8 cellular contexts compared by ENCODE assay signal in genomic region chr15:42735382-42736165, GRCh38. TPM values are rescaled to one million over a fixed set of nuclear protein-coding genes. Genes with fewer than 3 reads are reported as not detected.
DNase-seq lines count a peak whose midpoint lies in the region; ATAC-seq and TF ChIP-seq lines count a peak whose summit lies in the region.

No MANE protein-coding gene starts in this region.

- H3K27ac ChIP-seq in SK-N-MC (no peak overlapping the region), rectal smooth muscle tissue (ENCODE audit: low read depth, low read length) (no peak overlapping the region)

- H3K27me3 ChIP-seq in rectal smooth muscle tissue (ENCODE audit: control insufficient read depth, insufficient read depth, low read length) = no peaks in the 10 kb centered on the region

- peaks cover 2% of the 10 kb centered on the region for H3K4me1 ChIP-seq in rectal smooth muscle tissue (ENCODE audit: control insufficient read depth, insufficient read depth, low read length)

- peak overlapping the region; percentile 83 for H3K4me3 ChIP-seq in GM12865 (ENCODE audit: low read depth, low read length)
- H3K4me3 ChIP-seq in SK-N-MC = peak overlapping the region; percentile 95
- peak overlapping the region; percentile 90 for H3K4me3 ChIP-seq in fibroblast of the aortic adventitia (ENCODE audit: low read depth, low read length)
- H3K4me3 ChIP-seq in rectal smooth muscle tissue (ENCODE audit: low read length) = peak overlapping the region; percentile 93

- no peak for TF ChIP-seq CTCF in GM12865 (IDR thresholded peaks at IDR 0.05; ENCODE audit: insufficient read depth, low read depth, low read length, missing control alignments)
- no peak for TF ChIP-seq CTCF in fibroblast of the aortic adventitia (IDR thresholded peaks at IDR 0.05; ENCODE audit: insufficient read depth, low read length)

- no peaks in the 10 kb centered on the region for H3K9me3 ChIP-seq in SK-N-MC (ENCODE audit: low read depth, low read length)

- no peak for ATAC-seq in GM21576 (IDR thresholded peaks at IDR 0.05; ENCODE audit: unreplicated experiment)
- no peak for ATAC-seq in GM21786 (IDR thresholded peaks at IDR 0.05; ENCODE audit: unreplicated experiment)

- H3K9ac ChIP-seq in SK-N-MC (ENCODE audit: insufficient read length) = no peak overlapping the region
- H3K9ac ChIP-seq in rectal smooth muscle tissue (ENCODE audit: low read length) = no peak overlapping the region

- peaks cover 46% of the 10 kb centered on the region for H3K36me3 ChIP-seq in SK-N-MC (ENCODE audit: insufficient read depth, low read length)
- peaks cover 11% of the 10 kb centered on the region for H3K36me3 ChIP-seq in rectal smooth muscle tissue (ENCODE audit: control insufficient read depth, insufficient read depth, low read length)

- no peak for DNase-seq in GM12865 (ENCODE audit: low read depth)
- no peak for DNase-seq in SK-N-MC (ENCODE audit: low read depth, low spot score)
- no peak for DNase-seq in fibroblast of the aortic adventitia (ENCODE audit: low read depth)
- no peak for DNase-seq in DMS79 (lab: John Stamatoyannopoulos, UW)
- no peak for DNase-seq in hypothalamus (lab: John Stamatoyannopoulos, UW)

RNA-seq across cellular contexts. Expression of gene CDAN1, which starts 1.4 kb away (rescaled TPM):
- 4.1 and 8.7 TPM in 2 replicates for total RNA-seq in fibroblast of the aortic adventitia (ENCODE audit: low replicate concordance)
